8 cellular contexts compared by ENCODE assay signal in the genomic region with DNA sequence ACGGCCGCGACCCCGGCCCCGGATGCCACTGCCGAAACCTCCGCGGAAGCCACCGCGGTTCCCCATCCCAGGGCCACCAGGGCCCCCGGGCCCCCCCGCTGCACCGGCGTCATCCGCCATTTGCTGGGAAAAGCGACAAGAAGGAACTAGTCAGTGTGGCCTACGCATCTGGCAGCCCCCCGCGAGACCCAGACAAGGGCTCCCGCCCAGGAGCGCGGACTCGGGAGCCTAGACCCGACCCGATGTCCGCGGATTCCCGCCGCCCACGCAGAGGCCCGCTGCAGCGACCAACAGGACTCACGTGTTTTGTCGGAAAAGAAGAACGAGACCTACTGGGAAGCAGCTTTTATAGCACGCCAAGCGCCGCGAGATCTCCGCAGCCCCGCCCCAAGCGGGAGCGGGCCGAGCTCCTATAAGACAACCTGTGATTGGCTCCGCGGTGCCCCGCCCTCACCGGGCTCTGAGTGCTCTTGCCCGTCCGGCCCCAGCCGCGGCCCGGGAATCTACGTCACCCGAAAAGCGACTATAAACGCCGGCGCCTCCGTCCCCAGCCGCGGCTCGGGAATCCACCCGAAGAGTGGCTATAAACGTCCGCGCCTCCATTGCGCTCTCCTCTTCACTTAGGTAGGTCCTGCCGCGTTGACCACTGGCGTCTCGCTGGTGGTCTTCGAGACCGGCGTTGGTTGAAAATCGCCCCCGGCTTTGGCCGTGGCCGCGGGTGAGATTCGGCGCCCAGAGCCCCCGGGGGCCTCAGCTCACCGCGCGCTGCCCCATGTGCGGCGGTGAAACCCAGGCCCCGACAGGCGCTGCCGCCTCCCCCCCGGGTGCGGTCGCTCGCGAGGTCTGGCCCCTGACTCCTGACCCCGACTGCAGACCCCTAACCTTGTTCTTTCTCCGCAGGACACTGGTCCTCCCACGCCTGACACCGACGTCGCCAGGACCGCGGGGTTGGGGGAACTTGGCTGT. TPM values are rescaled to one million over a fixed set of nuclear protein-coding genes. Genes with fewer than 3 reads are reported as not detected.
DNase-seq lines count a peak whose midpoint lies in the region; ATAC-seq, FAIRE-seq and TF ChIP-seq lines count a peak whose summit lies in the region.

RPS2 (minus strand) TSS at position 321 of the 966 bp plus-strand sequence; CDS start at position 120, 201 bp downstream.

- WGBS in H1 (ENCODE audit: extremely low coverage in 1 of 2, insufficient coverage in 1 of 2, insufficient read length in 1 of 2, insufficient replicate concordance in 2 of 2, low coverage in 1 of 2, low lambda C conversion rate in 2 of 2, missing lambda C conversion rate in 1 of 2), 2 experiments, result 1% methylated on average over 88 of the region's 104 CpGs; no CpG with 5 or more reads in 1 of the 2 experiments
- no CpG with 5 or more reads among the region's 104 CpGs for WGBS in mesendoderm (ENCODE audit: extremely low coverage, insufficient coverage, low lambda C conversion rate)

- TF ChIP-seq EP300 in H1 (IDR thresholded peaks at IDR 0.05; ENCODE audit: borderline replicate concordance in 1 of 2, low read depth in 2 of 2, low read length in 2 of 2), result no peak

- H3K4me2 ChIP-seq in H1 (ENCODE audit: insufficient read depth in 1 of 2, low read depth in 2 of 2, low read length in 2 of 2), result peak within 1 kb of the TSS; percentile 99 to 100
- H3K4me2 ChIP-seq in mesendoderm (ENCODE audit: low read length), result peak within 1 kb of the TSS; percentile 100

- no peak for FAIRE-seq in H1 (lab: Jason Lieb, UNC)

- H3K79me2 ChIP-seq in H1 (ENCODE audit: control insufficient read depth in 1 of 2, insufficient read depth in 2 of 2, low read length in 2 of 2) (peaks cover 10 to 38% of the 10 kb centered on the region in 2 experiments), mesendoderm (ENCODE audit: control insufficient read depth, insufficient read depth, low read length) (peaks cover 36% of the 10 kb centered on the region)

- H3K56ac ChIP-seq in H1 (replicated peaks; ENCODE audit: insufficient read length, low read depth, low read length) (peak within 1 kb of the TSS; percentile 93), mesendoderm (ENCODE audit: low read length) (peak within 1 kb of the TSS; percentile 99)

- peak; percentile 99 to 100 for TF ChIP-seq POLR2A in H1 (IDR thresholded peaks at IDR 0.05; ENCODE audit: control extremely low read depth in 1 of 2, low read depth in 2 of 2, low read length in 2 of 2)

- peak within 1 kb of the TSS; percentile 74 for H4K91ac ChIP-seq in H1 (replicated peaks; ENCODE audit: insufficient read length, low read length)

- H4K8ac ChIP-seq in H1 (ENCODE audit: extremely low read depth, insufficient read depth, low read length) (peak within 1 kb of the TSS; percentile 99), mesendoderm (ENCODE audit: low read depth, low read length) (peak within 1 kb of the TSS; percentile 65)

- H2BK5ac ChIP-seq in H1 (ENCODE audit: low read depth, low read length) (peak within 1 kb of the TSS; percentile 83), mesendoderm (ENCODE audit: low read length) (peak within 1 kb of the TSS; percentile 35)

- peak within 1 kb of the TSS; percentile 88 for H3K4me3 Mint-ChIP-seq in activated CD8-positive, alpha-beta memory T cell treated with anti-CD3 and anti-CD28 coated beads, Interleukin-2, amount 10 ng/mL, durations not matched to agents 7 days and 5 days

- H3K36me3 Mint-ChIP-seq in activated CD8-positive, alpha-beta memory T cell treated with anti-CD3 and anti-CD28 coated beads, Interleukin-2, amount 10 ng/mL, durations not matched to agents 7 days and 5 days, result peaks cover 36% of the 10 kb centered on the region

- peak within 1 kb of the TSS; percentile 8 for H3K14ac ChIP-seq in H1 (ENCODE audit: insufficient read length)

- H2BK15ac ChIP-seq in H1 (ENCODE audit: low read length), result 0 out of 2 replicates have a peak within 1 kb of the TSS, but pooled peaks have one; percentile 65
- H2BK15ac ChIP-seq in mesendoderm (replicated peaks; ENCODE audit: low read depth), result no peak within 1 kb of the TSS

- H3K79me1 ChIP-seq in H1 (ENCODE audit: low read depth, low read length) (peaks cover 11% of the 10 kb centered on the region), mesendoderm (ENCODE audit: low read length) (peaks cover 4% of the 10 kb centered on the region)

- H3K9ac ChIP-seq in HUES48 (ENCODE audit: low read depth, low read length) (peak within 1 kb of the TSS; percentile 99), NT2/D1 (ENCODE audit: insufficient read length, low read depth) (peak within 1 kb of the TSS; percentile 100), H1 (replicated peaks in 1 of 4; ENCODE audit: extremely low read depth in 1 of 4, low read depth in 3 of 4, low read length in 3 of 4) (peak within 1 kb of the TSS; percentile 90 to 97 (median 93)), mesendoderm (ENCODE audit: low read length) (peak within 1 kb of the TSS; percentile 99)

- H3K36me3 ChIP-seq in HUES48 (ENCODE audit: control insufficient read depth, insufficient read depth, low read length) (peaks cover 32% of the 10 kb centered on the region), NT2/D1 (ENCODE audit: insufficient read depth, insufficient read length, low read length) (peaks cover 62% of the 10 kb centered on the region), H1 (ENCODE audit: control insufficient read depth in 2 of 4, insufficient read depth in 4 of 4, low read length in 3 of 4) (peaks cover 17 to 34% (median 28%) of the 10 kb centered on the region in 4 experiments), mesendoderm (ENCODE audit: control insufficient read depth, insufficient read depth, low read length) (peaks cover 15% of the 10 kb centered on the region)

- H3K27me3 ChIP-seq in HUES48 (ENCODE audit: control insufficient read depth, insufficient read depth, low read length) (no peaks in the 10 kb centered on the region), NT2/D1 (ENCODE audit: insufficient read depth, insufficient read length) (no peaks in the 10 kb centered on the region), H1 (replicated peaks in 1 of 4; ENCODE audit: control insufficient read depth in 3 of 4, extremely low read depth in 1 of 4, insufficient read depth in 3 of 4, low read length in 3 of 4) (no peaks in the 10 kb centered on the region), mesendoderm (ENCODE audit: insufficient read depth, low read length, poor library complexity) (no peaks in the 10 kb centered on the region)

- H3K9me3 ChIP-seq in HUES48 (ENCODE audit: control insufficient read depth, insufficient read depth, low read length), result no peaks in the 10 kb centered on the region
- no peaks in the 10 kb centered on the region for H3K9me3 ChIP-seq in NT2/D1 (ENCODE audit: insufficient read depth, low read length)
- no peaks in the 10 kb centered on the region for H3K9me3 ChIP-seq in H1 (ENCODE audit: insufficient read depth in 2 of 2, low read depth in 1 of 2, low read length in 1 of 2)

- peak within 1 kb of the TSS; percentile 90 for H4K5ac ChIP-seq in H1 (ENCODE audit: insufficient read length, low read depth, low read length)
- no peak within 1 kb of the TSS for H4K5ac ChIP-seq in mesendoderm (ENCODE audit: low read length)

- CTCF ChIA-PET in activated CD8-positive, alpha-beta memory T cell treated with anti-CD3 and anti-CD28 coated beads, Interleukin-2, amount 10 ng/mL, durations not matched to agents 7 days and 5 days (lab: Charles Lee), result interaction anchor here (0.5 to 1.9 kb wide), 11 partner anchors 19 to 190 kb away, joined by 3 to 7 read pairs (median 4); partner anchors contain the start of genes GFER, NUBP2, SPSB3 and ZNF598
- CTCF ChIA-PET in H1 (lab: Charles Lee; ENCODE audit: partially characterized antibody), result interaction anchor here (0.5 to 3.0 kb wide), 10 partner anchors 12 to 285 kb away, joined by 3 to 9 read pairs (median 4); no protein-coding TSS in a partner anchor

- H3K4me1 ChIP-seq in HUES48 (ENCODE audit: control insufficient read depth, insufficient read depth, low read length) (peaks cover 13% of the 10 kb centered on the region), NT2/D1 (ENCODE audit: insufficient read depth, insufficient read length) (peaks cover 4% of the 10 kb centered on the region), H1 (replicated peaks in 1 of 4; ENCODE audit: control insufficient read depth in 3 of 4, insufficient read depth in 4 of 4, low read length in 3 of 4) (peaks cover 0 to 22% (median 5%) of the 10 kb centered on the region in 4 experiments; a peak in 5 of 7 replicates), mesendoderm (ENCODE audit: control insufficient read depth, low read depth, low read length) (no peaks in the 10 kb centered on the region)

- ATAC-seq in GM21381 (IDR thresholded peaks at IDR 0.05; ENCODE audit: unreplicated experiment), result peak; percentile 61
- peak; percentile 85 for ATAC-seq in activated CD8-positive, alpha-beta memory T cell treated with anti-CD3 and anti-CD28 coated beads, Interleukin-2, amount 10 ng/mL, durations not matched to agents 7 days and 5 days

- H3K27me3 Mint-ChIP-seq in activated CD8-positive, alpha-beta memory T cell treated with anti-CD3 and anti-CD28 coated beads, Interleukin-2, amount 10 ng/mL, durations not matched to agents 7 days and 5 days, result no peaks in the 10 kb centered on the region

- H2AK5ac ChIP-seq in H1 (ENCODE audit: low read depth, low read length) (peak within 1 kb of the TSS; percentile 16; the same call in 1 of the 2 replicates), mesendoderm (ENCODE audit: low read length) (peak within 1 kb of the TSS; percentile 85)

- DNase-seq in COLO829 (ENCODE audit: low spot score) (peak; percentile 100), NT2/D1 (ENCODE audit: low read depth, low spot score) (peak; percentile 98), H1 (ENCODE audit: low read depth in 1 of 2, low spot score in 2 of 2) (peak; percentile 94 to 97), mesendoderm (peak; percentile 99)
- DNase-seq in activated CD8-positive, alpha-beta memory T cell treated with anti-CD3 and anti-CD28 coated beads, Interleukin-2, amount 10 ng/mL, durations not matched to agents 7 days and 5 days, result peak; percentile 100
- DNase-seq in stimulated activated CD8-positive, alpha-beta memory T cell treated with anti-CD3 and anti-CD28 coated beads, Interleukin-15, amount 100 ng/mL, for 1 hour (ENCODE audit: low read depth), result peak; percentile 93

- peaks cover 43% of the 10 kb centered on the region for H3K4me1 Mint-ChIP-seq in activated CD8-positive, alpha-beta memory T cell treated with anti-CD3 and anti-CD28 coated beads, Interleukin-2, amount 10 ng/mL, durations not matched to agents 7 days and 5 days

- peaks cover 16% of the 10 kb centered on the region for H3K23me2 ChIP-seq in H1 (ENCODE audit: low read depth, low read length)

- H3K27ac ChIP-seq in HUES48 (ENCODE audit: low read depth, low read length) (peak within 1 kb of the TSS; percentile 97), H1 (ENCODE audit: low read depth, low read length) (peak within 1 kb of the TSS; percentile 94), mesendoderm (ENCODE audit: low read depth, low read length) (peak within 1 kb of the TSS; percentile 85)

- TF ChIP-seq RAD21 in H1 (IDR thresholded peaks at IDR 0.05 in 1 of 2, conservative IDR thresholded peaks at IDR 0.05 in 1 of 2; ENCODE audit: low read depth in 2 of 2, low read length in 2 of 2), result no peak

- POLR2A ChIA-PET in H1 (lab: Charles Lee; ENCODE audit: partially characterized antibody), result interaction anchor here (0.6 to 19.8 kb wide), 72 partner anchors 12 to 1761 kb away, joined by 3 to 736 read pairs (median 4); partner anchors contain the start of genes EME2, FAHD1, GFER and HAGH

- no peak for TF ChIP-seq CTCF in H1 (IDR thresholded peaks at IDR 0.05; ENCODE audit: control extremely low read depth in 1 of 3, insufficient read depth in 1 of 3, low read depth in 1 of 3, low read length in 3 of 3)

- H3K23ac ChIP-seq in H1 (ENCODE audit: insufficient read length), result no peak within 1 kb of the TSS
- peak within 1 kb of the TSS; percentile 48 for H3K23ac ChIP-seq in mesendoderm (ENCODE audit: low read length)

- H2BK120ac ChIP-seq in H1 (replicated peaks; ENCODE audit: low read depth, low read length) (no peak within 1 kb of the TSS), mesendoderm (ENCODE audit: low read depth, low read length) (no peak within 1 kb of the TSS)

- H3K4ac ChIP-seq in H1 (replicated peaks; ENCODE audit: insufficient read length, low read depth, low read length) (peak within 1 kb of the TSS; percentile 94), mesendoderm (ENCODE audit: low read depth, low read length) (no peak within 1 kb of the TSS)

- peak within 1 kb of the TSS; percentile 84 for H3K4me3 ChIP-seq in HUES48 (ENCODE audit: low read depth, low read length)
- H3K4me3 ChIP-seq in NT2/D1 (ENCODE audit: insufficient read length, low read depth), result peak within 1 kb of the TSS; percentile 90
- H3K4me3 ChIP-seq in H1 (ENCODE audit: extremely low read depth in 1 of 4, insufficient read depth in 2 of 4, low read depth in 3 of 4, low read length in 4 of 4), result peak within 1 kb of the TSS; percentile 98 to 99 (median 98)
- peak within 1 kb of the TSS; percentile 98 for H3K4me3 ChIP-seq in mesendoderm (ENCODE audit: low read length)

- H3K18ac ChIP-seq in H1 (ENCODE audit: extremely low read depth, low read length) (peak within 1 kb of the TSS; percentile 96), mesendoderm (ENCODE audit: low read length) (peak within 1 kb of the TSS; percentile 91)

- H2BK12ac ChIP-seq in H1 (ENCODE audit: low read depth, low read length), result no peak within 1 kb of the TSS

- H3K9me3 Mint-ChIP-seq in activated CD8-positive, alpha-beta memory T cell treated with anti-CD3 and anti-CD28 coated beads, Interleukin-2, amount 10 ng/mL, durations not matched to agents 7 days and 5 days (ENCODE audit: low read depth), result no peaks in the 10 kb centered on the region

- no peak within 1 kb of the TSS for H2AFZ ChIP-seq in H1 (ENCODE audit: low read length)

- H4K20me1 ChIP-seq in H1 (replicated peaks in 1 of 2; ENCODE audit: control insufficient read depth in 1 of 2, insufficient read depth in 2 of 2, low read length in 2 of 2), result peaks cover 12 to 17% of the 10 kb centered on the region in 2 experiments

- H2BK20ac ChIP-seq in H1 (ENCODE audit: low read length), result no peak within 1 kb of the TSS

- H3K27ac Mint-ChIP-seq in activated CD8-positive, alpha-beta memory T cell treated with anti-CD3 and anti-CD28 coated beads, Interleukin-2, amount 10 ng/mL, durations not matched to agents 7 days and 5 days, result peak within 1 kb of the TSS; percentile 97

RNA-seq across cellular contexts. Expression of gene RPS2, which starts in this region (rescaled TPM):
- 1,000 to 10,000 TPM; 2,823 to 3,048 TPM for total RNA-seq in activated CD8-positive, alpha-beta memory T cell treated with anti-CD3 and anti-CD28 coated beads, Interleukin-2, amount 10 ng/mL, durations not matched to agents 7 days and 5 days
- 3,974 and 4,042 TPM in 2 replicates for total RNA-seq in H1 (2021; fragmentation: NEBNext Ultra II Directional; extraction: Animal tissue kit (Norgen Biotek cat#: 25700))
- 16,783 and 22,970 TPM in 2 replicates for polyA plus RNA-seq in H1 (2011; rRNA removed)
- polyA plus RNA-seq in H1 (2011; cell fraction: cytosol; rRNA removed), result 11,248 TPM
- polyA plus RNA-seq in H1 (2011; cell fraction: nucleus; rRNA removed), result 10,145 TPM
- 3,762 to 6,877 TPM (median 6,536 TPM) in 4 replicates for polyA plus RNA-seq in H1 (2012, experiment 1 of 2)
- polyA plus RNA-seq in H1 (2012, experiment 2 of 2), result 9,397 TPM
- polyA plus RNA-seq in H1 (2013, experiment 1 of 2), result 5,116 TPM
- polyA plus RNA-seq in H1 (2013, experiment 2 of 2), result 5,274 TPM
- polyA minus RNA-seq in H1 (2011; rRNA and poly(A)+ RNA removed), result 2,903 and 3,451 TPM in 2 replicates
- 3,105 TPM for polyA minus RNA-seq in H1 (2011; cell fraction: cytosol; rRNA and poly(A)+ RNA removed)
- polyA minus RNA-seq in H1 (2011; cell fraction: nucleus; rRNA and poly(A)+ RNA removed), result 2,164 TPM
- polyA plus RNA-seq in mesendoderm (2013, experiment 1 of 2), result 5,567 TPM
- polyA plus RNA-seq in mesendoderm (2013, experiment 2 of 2), result 5,746 TPM

Comparison
In these comparisons a context has a peak if more than half of its experiments do, and no peak if none do; other contexts are left out.
1. Peak in every context shown above with its lines: DNase-seq, ATAC-seq, H3K4me3 ChIP-seq and H3K27ac ChIP-seq.